24 cellular contexts compared by ENCODE assay signal in genomic region chrX:31007347-31007746, GRCh38.
"Had no signal": no experiment of that assay in that cellular context is flagged by ENCODE, and none has a peak within 500 bp of the region (broad histone marks: within the 10 kb centered on the region; RNA-seq: fewer than 3 reads in every experiment).

No MANE protein-coding gene starts in this region.

- H3K4me3 ChIP-seq: colonic mucosa, esophagus squamous epithelium, gastrocnemius medialis, heart right ventricle, left lung, lower lobe of right lung, mucosa of descending colon had no signal

- H3K4me1 Mint-ChIP-seq: endodermal cell, mesothelial cell of epicardium, naive B cell had no signal

- ATAC-seq: effector memory CD8-positive, alpha-beta T cell; esophagus mucosa; gastrocnemius medialis; heart right ventricle; left cardiac atrium; left lung; left ventricle myocardium superior; lower lobe of right lung; mucosa of descending colon had no signal

- H3K36me3 Mint-ChIP-seq: mesothelial cell of epicardium, naive B cell had no signal

- H3K36me3 ChIP-seq: colonic mucosa, esophagus squamous epithelium, gastrocnemius medialis, heart right ventricle, left lung, lower lobe of right lung had no signal

- H3K27me3 Mint-ChIP-seq: dendritic cell treated with granulocyte-macrophage colony-stimulating factor and Interleukin-4, amounts not matched to agents 40 ng/mL and 50 ng/mL, for 4 days; effector memory CD8-positive, alpha-beta T cell had no signal

- H3K27ac Mint-ChIP-seq: dendritic cell treated with granulocyte-macrophage colony-stimulating factor and Interleukin-4, amounts not matched to agents 40 ng/mL and 50 ng/mL, for 4 days; effector memory CD8-positive, alpha-beta T cell; endodermal cell; mesothelial cell of epicardium; naive B cell had no signal

- DNase-seq: colonic mucosa; cortex of kidney; effector CD8-positive, alpha-beta T cell; effector memory CD8-positive, alpha-beta T cell; endodermal cell; erythroblast; esophagus squamous epithelium; foreskin melanocyte; gastrocnemius medialis; glutamatergic neuron; head of caudate nucleus; heart right ventricle; hippocampal formation; left cardiac atrium; left lung; left ventricle myocardium superior; lower lobe of right lung; mesenchymal stem cell; mucosa of descending colon; naive B cell had no signal

- H3K4me3 Mint-ChIP-seq: dendritic cell treated with granulocyte-macrophage colony-stimulating factor and Interleukin-4, amounts not matched to agents 40 ng/mL and 50 ng/mL, for 4 days; effector memory CD8-positive, alpha-beta T cell; endodermal cell; mesothelial cell of epicardium; naive B cell had no signal

- H3K4me1 ChIP-seq: colonic mucosa, esophagus squamous epithelium, gastrocnemius medialis, heart right ventricle, left lung, lower lobe of right lung had no signal

- H3K27me3 ChIP-seq: colonic mucosa, esophagus squamous epithelium, left lung had no signal

- H3K9me3 Mint-ChIP-seq: dendritic cell treated with granulocyte-macrophage colony-stimulating factor and Interleukin-4, amounts not matched to agents 40 ng/mL and 50 ng/mL, for 4 days; effector memory CD8-positive, alpha-beta T cell had no signal

- H3K9me3 ChIP-seq: colonic mucosa, esophagus squamous epithelium, gastrocnemius medialis, heart right ventricle, left lung, lower lobe of right lung, mucosa of descending colon had no signal

- H3K27ac ChIP-seq: colonic mucosa, epithelial cell of prostate, esophagus squamous epithelium, gastrocnemius medialis, heart right ventricle, left lung, lower lobe of right lung had no signal
